Comparison of ENCODE assay signal across 9 cellular contexts in genomic region chrX:39645059-39645895, GRCh38.
DNase-seq lines count a peak whose midpoint lies in the region; ATAC-seq and TF ChIP-seq lines count a peak whose summit lies in the region.
"Had no signal": no experiment of that assay in that cellular context is flagged by ENCODE, and none has a peak within 500 bp of the region (broad histone marks: within the 10 kb centered on the region; RNA-seq: fewer than 3 reads in every experiment).

No MANE protein-coding gene starts in this region.

- peak overlapping the region; percentile 85 for H3K27ac Mint-ChIP-seq in osteocyte (ENCODE audit: unreplicated experiment)
- H3K27ac Mint-ChIP-seq in immature natural killer cell, result no peak overlapping the region

- H3K9me3 Mint-ChIP-seq in osteocyte (ENCODE audit: unreplicated experiment) (peaks cover 8% of the 10 kb centered on the region), immature natural killer cell (no peaks in the 10 kb centered on the region)

- TF ChIP-seq POLR2A in erythroblast (IDR thresholded peaks at IDR 0.05; ENCODE audit: low read length), result no peak

- TF ChIP-seq CTCF in osteocyte (IDR thresholded peaks at IDR 0.05), result no peak

- ATAC-seq in HG03520 (IDR thresholded peaks at IDR 0.05; ENCODE audit: unreplicated experiment), result no peak
- ATAC-seq: esophagus mucosa had no signal

- no peaks in the 10 kb centered on the region for H3K36me3 Mint-ChIP-seq in osteocyte (ENCODE audit: unreplicated experiment)
- no peaks in the 10 kb centered on the region for H3K36me3 Mint-ChIP-seq in immature natural killer cell

- H3K4me3 Mint-ChIP-seq in osteocyte (ENCODE audit: unreplicated experiment) (no peak overlapping the region), immature natural killer cell (no peak overlapping the region)

- DNase-seq in AG08396 (ENCODE audit: low spot score) (peak; percentile 69), M059J (ENCODE audit: low read depth) (peak; percentile 83), dermis microvascular lymphatic vessel endothelial cell (ENCODE audit: low read depth in 2 of 2) (peak; percentile 50 to 65), osteocyte (ENCODE audit: extremely low spot score, unreplicated experiment) (peak; percentile 89), immature natural killer cell (no peak), erythroblast (lab: John Stamatoyannopoulos, UW) (no peak), NCI-H69 (lab: John Stamatoyannopoulos, UW) (no peak)

- H3K4me1 Mint-ChIP-seq in osteocyte (ENCODE audit: unreplicated experiment) (peaks cover 10% of the 10 kb centered on the region), immature natural killer cell (no peaks in the 10 kb centered on the region)

- H3K27me3 Mint-ChIP-seq in osteocyte (ENCODE audit: unreplicated experiment) (peaks cover 3% of the 10 kb centered on the region), immature natural killer cell (ENCODE audit: low read depth in 3 of 3) (peaks cover 0 to 19% (median 3%) of the 10 kb centered on the region in 3 donors)

Comparison
In these comparisons a context has a peak if more than half of its experiments do, and no peak if none do; other contexts are left out.
1. DNase-seq: peak in AG08396 (single experiment), M059J (single experiment), dermis microvascular lymphatic vessel endothelial cell (2 of 2) and osteocyte (single experiment); none in immature natural killer cell (0 of 3), erythroblast (0 of 2) and NCI-H69 (single experiment).